ENCODE assay signal across 8 cellular contexts in the genomic region with DNA sequence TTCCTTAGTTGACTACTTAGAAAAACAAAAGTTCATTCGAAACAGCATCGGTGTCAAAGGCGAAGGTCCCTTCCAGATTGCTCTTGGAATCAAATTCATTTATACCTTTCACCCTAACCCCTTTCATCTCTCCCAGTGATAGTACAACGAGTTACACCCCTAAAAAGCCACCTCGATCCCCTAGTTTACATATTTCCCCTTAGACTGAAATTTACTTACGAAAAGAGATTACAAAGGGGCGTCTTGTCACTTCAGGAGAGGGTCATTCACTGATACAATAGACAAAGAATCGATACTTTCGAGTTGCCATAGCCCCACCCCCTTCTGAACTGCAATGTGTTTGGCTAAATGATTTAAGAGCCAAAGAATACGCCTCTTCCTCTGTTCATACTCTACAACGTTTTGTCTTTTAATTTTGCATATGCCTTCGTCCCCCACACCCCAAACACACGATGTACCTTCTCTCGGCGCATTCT.
DNase-seq lines count a peak whose midpoint lies in the region; ATAC-seq lines count a peak whose summit lies in the region.

No MANE protein-coding gene starts in this region.

- peak overlapping the region; percentile 87 for H3K4me3 Mint-ChIP-seq in stimulated activated naive CD8-positive, alpha-beta T cell treated with anti-CD3 and anti-CD28 coated beads, Interleukin-15, Interleukin-2, amounts not matched to agents 100 ng/mL and 50 ng/mL, for 24 hours
- H3K4me3 Mint-ChIP-seq in stimulated activated naive B cell treated with anti-CD40 and anti-IgM and Interleukin-4, amounts not matched to agents 10 μg/mL and 1 μg/mL and 100 μg/mL, for 72 hours, result peak overlapping the region; percentile 81 to 95

- peaks cover 21% of the 10 kb centered on the region for H3K4me1 Mint-ChIP-seq in stimulated activated naive CD8-positive, alpha-beta T cell treated with anti-CD3 and anti-CD28 coated beads, Interleukin-15, Interleukin-2, amounts not matched to agents 100 ng/mL and 50 ng/mL, for 24 hours (ENCODE audit: low read depth)
- peaks cover 21 to 30% of the 10 kb centered on the region in 2 donors for H3K4me1 Mint-ChIP-seq in stimulated activated naive B cell treated with anti-CD40 and anti-IgM and Interleukin-4, amounts not matched to agents 10 μg/mL and 1 μg/mL and 100 μg/mL, for 72 hours

- no peak for ATAC-seq in stimulated activated naive CD8-positive, alpha-beta T cell treated with anti-CD3 and anti-CD28 coated beads, Interleukin-15, Interleukin-2, amounts not matched to agents 100 U/mL and 50 U/mL, for 24 hours
- ATAC-seq in stimulated activated naive B cell treated with anti-CD40 and anti-IgM and Interleukin-4, amounts not matched to agents 10 μg/mL and 1 μg/mL and 100 μg/mL, for 72 hours (replicated peaks), result no peak
- ATAC-seq in HG02610 (IDR thresholded peaks at IDR 0.05; ENCODE audit: unreplicated experiment), result no peak

- peak overlapping the region; percentile 70 for H3K27ac Mint-ChIP-seq in stimulated activated naive CD8-positive, alpha-beta T cell treated with anti-CD3 and anti-CD28 coated beads, Interleukin-15, Interleukin-2, amounts not matched to agents 100 ng/mL and 50 ng/mL, for 24 hours
- peak overlapping the region; percentile 39 for H3K27ac Mint-ChIP-seq in stimulated activated naive B cell treated with anti-CD40 and anti-IgM and Interleukin-4, amounts not matched to agents 10 μg/mL and 1 μg/mL and 100 μg/mL, for 72 hours

- no peaks in the 10 kb centered on the region for H3K9me3 Mint-ChIP-seq in stimulated activated naive CD8-positive, alpha-beta T cell treated with anti-CD3 and anti-CD28 coated beads, Interleukin-15, Interleukin-2, amounts not matched to agents 100 ng/mL and 50 ng/mL, for 24 hours
- H3K9me3 Mint-ChIP-seq in stimulated activated naive B cell treated with anti-CD40 and anti-IgM and Interleukin-4, amounts not matched to agents 10 μg/mL and 1 μg/mL and 100 μg/mL, for 72 hours, result no peaks in the 10 kb centered on the region

- no peaks in the 10 kb centered on the region for H3K36me3 Mint-ChIP-seq in stimulated activated naive CD8-positive, alpha-beta T cell treated with anti-CD3 and anti-CD28 coated beads, Interleukin-15, Interleukin-2, amounts not matched to agents 100 ng/mL and 50 ng/mL, for 24 hours (ENCODE audit: low read depth)
- peaks cover 0 to 3% of the 10 kb centered on the region in 2 donors for H3K36me3 Mint-ChIP-seq in stimulated activated naive B cell treated with anti-CD40 and anti-IgM and Interleukin-4, amounts not matched to agents 10 μg/mL and 1 μg/mL and 100 μg/mL, for 72 hours

- peaks cover 61% of the 10 kb centered on the region for H3K27me3 Mint-ChIP-seq in stimulated activated naive CD8-positive, alpha-beta T cell treated with anti-CD3 and anti-CD28 coated beads, Interleukin-15, Interleukin-2, amounts not matched to agents 100 ng/mL and 50 ng/mL, for 24 hours
- peaks cover 50 to 60% of the 10 kb centered on the region in 2 donors for H3K27me3 Mint-ChIP-seq in stimulated activated naive B cell treated with anti-CD40 and anti-IgM and Interleukin-4, amounts not matched to agents 10 μg/mL and 1 μg/mL and 100 μg/mL, for 72 hours

- DNase-seq in stimulated activated naive CD8-positive, alpha-beta T cell treated with anti-CD3 and anti-CD28 coated beads, Interleukin-15, Interleukin-2, amounts not matched to agents 100 U/mL and 50 U/mL, for 24 hours, result no peak
- DNase-seq in SIG-M5 treated with dmso at 0.1 percent for 504 hours (lab: John Stamatoyannopoulos, UW; ENCODE audit: unreplicated experiment) (peak; percentile 49), fibroblast of peridontal ligament (ENCODE audit: extremely low read depth) (peak; percentile 21), A172 (ENCODE audit: low spot score) (no peak), AG08395 (ENCODE audit: low spot score) (no peak)
- DNase-seq in stimulated activated naive B cell treated with anti-CD40 and anti-IgM and Interleukin-4, amounts not matched to agents 10 μg/mL and 1 μg/mL and 100 μg/mL, for 72 hours, result no peak

Comparison
In these comparisons a context has a peak if more than half of its experiments do, and no peak if none do; other contexts are left out.
1. DNase-seq: peak in SIG-M5 treated with dmso at 0.1 percent for 504 hours (single experiment) and fibroblast of peridontal ligament (single experiment); none in stimulated activated naive CD8-positive, alpha-beta T cell treated with anti-CD3 and anti-CD28 coated beads, Interleukin-15, Interleukin-2, amounts not matched to agents 100 U/mL and 50 U/mL, for 24 hours (single experiment), stimulated activated naive B cell treated with anti-CD40 and anti-IgM and Interleukin-4, amounts not matched to agents 10 μg/mL and 1 μg/mL and 100 μg/mL, for 72 hours (single experiment), A172 (single experiment) and AG08395 (single experiment).